ENCODE assay signal across 9 cellular contexts in the genomic region with DNA sequence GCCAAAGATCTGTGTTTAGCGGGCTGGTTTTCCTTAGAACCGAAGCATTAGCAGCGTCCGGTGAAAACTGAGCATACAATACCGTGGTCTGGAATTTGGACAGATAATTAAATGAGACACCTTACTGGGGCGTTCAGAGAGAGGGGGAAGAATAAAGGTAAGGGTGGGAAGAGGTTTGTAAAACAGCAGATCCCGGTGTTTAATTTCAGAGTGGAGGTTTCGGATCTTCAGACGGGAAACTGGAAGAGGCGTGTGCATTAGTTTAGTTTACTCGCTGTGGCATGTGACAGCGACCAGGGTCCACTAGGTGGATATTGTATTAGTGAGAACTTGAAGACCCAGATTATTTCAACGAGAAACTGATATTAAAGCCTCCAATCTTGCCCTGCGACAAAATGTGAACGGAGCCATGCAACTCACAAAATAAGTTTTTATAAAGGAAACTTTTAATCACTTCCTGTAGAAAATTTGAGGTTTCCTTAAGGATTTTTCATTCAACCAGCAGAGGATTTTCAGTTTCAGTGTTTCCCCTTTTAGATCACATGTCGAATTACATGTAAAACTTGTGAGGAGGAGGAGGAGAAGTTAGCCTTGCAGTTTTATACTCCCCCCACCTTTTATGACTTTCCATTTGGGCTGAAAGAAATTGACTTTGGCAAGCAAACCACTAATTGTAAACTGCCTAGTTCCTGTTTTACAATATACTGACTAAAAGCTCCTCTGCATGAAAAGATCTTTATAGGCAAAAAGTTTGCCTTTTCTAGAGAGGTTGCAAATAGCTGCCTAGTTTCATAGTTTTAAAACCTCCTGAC. TPM values are rescaled to one million over a fixed set of nuclear protein-coding genes. Genes with fewer than 3 reads are reported as not detected.
DNase-seq lines count a peak whose midpoint lies in the region; ATAC-seq and TF ChIP-seq lines count a peak whose summit lies in the region.
"Had no signal": no experiment of that assay in that cellular context is flagged by ENCODE, and none has a peak within 500 bp of the region (broad histone marks: within the 10 kb centered on the region; RNA-seq: fewer than 3 reads in every experiment).

No MANE protein-coding gene starts in this region.

- in situ Hi-C loops in GM13976 (cut with MboI; ENCODE audit: low sequenced_read_pairs, unreplicated experiment): loop anchor here (10.0 kb wide), 1 partner anchor 305 kb away; no protein-coding TSS in a partner anchor

- peaks cover 60% of the 10 kb centered on the region for H3K27me3 Mint-ChIP-seq in activated naive CD8-positive, alpha-beta T cell treated with anti-CD3 and anti-CD28 coated beads, Interleukin-2, amount 50 U/mL, for 24 hours

- no peaks in the 10 kb centered on the region for H3K36me3 Mint-ChIP-seq in activated naive CD8-positive, alpha-beta T cell treated with anti-CD3 and anti-CD28 coated beads, Interleukin-2, amount 50 U/mL, for 24 hours (ENCODE audit: low read depth)

- intact Hi-C loops in left lung (cut with DNase I): no loop called here

- no peaks in the 10 kb centered on the region for H3K9me3 Mint-ChIP-seq in activated naive CD8-positive, alpha-beta T cell treated with anti-CD3 and anti-CD28 coated beads, Interleukin-2, amount 50 U/mL, for 24 hours

- H3K36me3 ChIP-seq in left lung: no peaks in the 10 kb centered on the region
- H3K36me3 ChIP-seq in WERI-Rb-1: no peaks in the 10 kb centered on the region

- peak overlapping the region; percentile 86 for H3K4me3 Mint-ChIP-seq in activated naive CD8-positive, alpha-beta T cell treated with anti-CD3 and anti-CD28 coated beads, Interleukin-2, amount 50 U/mL, for 24 hours

- H3K27ac ChIP-seq in left lung: peak overlapping the region in 1 of 2 donors; percentile 74
- no peak overlapping the region for H3K27ac ChIP-seq in WERI-Rb-1

- TF ChIP-seq CTCF in left lung (IDR thresholded peaks at IDR 0.05) (peak; percentile 21 to 24), WERI-Rb-1 (IDR thresholded peaks at IDR 0.05; ENCODE audit: low read depth, low read length) (no peak), GM13976 (IDR thresholded peaks at IDR 0.05; ENCODE audit: borderline replicate concordance, control extremely low read depth, extremely low read depth, insufficient read depth, missing control alignments) (no peak)

- H3K4me1 Mint-ChIP-seq in activated naive CD8-positive, alpha-beta T cell treated with anti-CD3 and anti-CD28 coated beads, Interleukin-2, amount 50 U/mL, for 24 hours: peaks cover 30% of the 10 kb centered on the region

- H3K4me3 ChIP-seq in left lung: peak overlapping the region; percentile 65 to 72
- H3K4me3 ChIP-seq in WERI-Rb-1 (ENCODE audit: low read depth, low read length): no peak overlapping the region
- H3K4me3 ChIP-seq: GM12878 had no signal

- no peak for ATAC-seq in activated naive CD8-positive, alpha-beta T cell treated with anti-CD3 and anti-CD28 coated beads, Interleukin-2, amount 50 U/mL, for 24 hours
- no peak for ATAC-seq in left lung
- ATAC-seq in GM21360 (IDR thresholded peaks at IDR 0.05; ENCODE audit: unreplicated experiment): no peak
- no peak for ATAC-seq in GM19328 (IDR thresholded peaks at IDR 0.05; ENCODE audit: unreplicated experiment)
- ATAC-seq: GM12878 had no signal

- H3K27me3 ChIP-seq in left lung (peaks cover 12 to 59% of the 10 kb centered on the region in 2 donors), WERI-Rb-1 (ENCODE audit: insufficient read depth, low read depth, severe bottlenecking) (no peaks in the 10 kb centered on the region)

- H3K4me1 ChIP-seq in left lung: peaks cover 11 to 39% of the 10 kb centered on the region in 2 donors

- peak; percentile 16 for DNase-seq in stimulated activated CD4-positive, alpha-beta T cell treated with anti-CD3 and anti-CD28 coated beads, Interleukin-15, amount 100 ng/mL, for 24 hours
- no peak for DNase-seq in stimulated activated CD4-positive, alpha-beta T cell treated with anti-CD3 and anti-CD28 coated beads, Interleukin-4, amount 100 ng/mL, for 24 hours
- DNase-seq in activated naive CD8-positive, alpha-beta T cell treated with anti-CD3 and anti-CD28 coated beads, Interleukin-2, amount 50 U/mL, for 24 hours: no peak
- DNase-seq in left lung: no peak
- DNase-seq in WERI-Rb-1: no peak
- no peak for DNase-seq in GM13976 (ENCODE audit: low spot score)

- H3K27ac Mint-ChIP-seq in activated naive CD8-positive, alpha-beta T cell treated with anti-CD3 and anti-CD28 coated beads, Interleukin-2, amount 50 U/mL, for 24 hours: no peak overlapping the region

- H3K9me3 ChIP-seq in left lung (no peaks in the 10 kb centered on the region), WERI-Rb-1 (ENCODE audit: severe bottlenecking) (no peaks in the 10 kb centered on the region)

RNA-seq across cellular contexts. Expression of a gene that starts 2.8 kb away (rescaled TPM):
- 10 to 100 TPM in 1 of 2 donors, 1 to 10 TPM in 1; 7.5 to 24.7 TPM for total RNA-seq in left lung

Comparison
In these comparisons a context has a peak if more than half of its experiments do, and no peak if none do; other contexts are left out.
1. CTCF ChIP-seq: peak in left lung (2 of 2); none in WERI-Rb-1 (single experiment) and GM13976 (single experiment).